8 cellular contexts compared by ENCODE assay signal in genomic region chr4:118664665-118665064, GRCh38. TPM values are rescaled to one million over a fixed set of nuclear protein-coding genes. Genes with fewer than 3 reads are reported as not detected.
DNase-seq lines count a peak whose midpoint lies in the region; ATAC-seq and TF ChIP-seq lines count a peak whose summit lies in the region.
"Not testable (repeated sequence)": the region's sequence is repeated elsewhere in the genome, so short reads cannot be mapped to it uniquely, and the experiment has no call there.

No MANE protein-coding gene starts in this region.

- H3K27me3 Mint-ChIP-seq in activated CD8-positive, alpha-beta T cell treated with anti-CD3 and anti-CD28 coated beads, Interleukin-2, amount 10 ng/mL, durations not matched to agents 7 days and 5 days (ENCODE audit: low read depth); chondrocyte (ENCODE audit: low read depth); neural progenitor cell (ENCODE audit: insufficient read depth, low read depth): not testable (repeated sequence)

- DNase-seq in DMS53 (lab: John Stamatoyannopoulos, UW), result peak; percentile 28
- not testable (repeated sequence) for DNase-seq in RWPE1 (ENCODE audit: low spot score); chondrocyte (ENCODE audit: low spot score)
- DNase-seq in activated CD8-positive, alpha-beta T cell treated with anti-CD3 and anti-CD28 coated beads, Interleukin-2, amount 10 ng/mL, durations not matched to agents 7 days and 5 days, result peak; percentile 52
- peak; percentile 37 to 46 for DNase-seq in cardiac muscle cell (ENCODE audit: low read depth in 1 of 2, low spot score in 1 of 2)
- DNase-seq in neural progenitor cell (ENCODE audit: low spot score), result peak; percentile 32
- peak; percentile 60 for DNase-seq in upper lobe of right lung

- POLR2A ChIA-PET in RWPE1 (lab: Yijun Ruan, JAX; ENCODE audit: low non-redundant PET); activated CD8-positive, alpha-beta T cell treated with anti-CD3 and anti-CD28 coated beads, Interleukin-2, amount 10 ng/mL, durations not matched to agents 7 days and 5 days (lab: Charles Lee): not testable (repeated sequence)

- not testable (repeated sequence) for H3K4me3 Mint-ChIP-seq in activated CD8-positive, alpha-beta T cell treated with anti-CD3 and anti-CD28 coated beads, Interleukin-2, amount 10 ng/mL, durations not matched to agents 7 days and 5 days; chondrocyte (ENCODE audit: unreplicated experiment); neural progenitor cell

- not testable (repeated sequence) for H3K4me1 Mint-ChIP-seq in activated CD8-positive, alpha-beta T cell treated with anti-CD3 and anti-CD28 coated beads, Interleukin-2, amount 10 ng/mL, durations not matched to agents 7 days and 5 days (ENCODE audit: low read depth); chondrocyte (ENCODE audit: low read depth); neural progenitor cell

- peak; percentile 45 for TF ChIP-seq RAD21 in Ishikawa (IDR thresholded peaks at IDR 0.05; ENCODE audit: low read depth)

- H4K20me1 ChIP-seq in neural progenitor cell (ENCODE audit: low read depth), result not testable (repeated sequence)

- H3K4me2 ChIP-seq in neural progenitor cell, result not testable (repeated sequence)

- not testable (repeated sequence) for H3K27me3 ChIP-seq in cardiac muscle cell, neural progenitor cell, upper lobe of right lung

- H3K9ac ChIP-seq in neural progenitor cell, result not testable (repeated sequence)

- TF ChIP-seq CTCF in RWPE1 (conservative IDR thresholded peaks at IDR 0.05; ENCODE audit: low read depth) (peak; percentile 46), chondrocyte (IDR thresholded peaks at IDR 0.05) (peak; percentile 75), cardiac muscle cell (IDR thresholded peaks at IDR 0.05; ENCODE audit: low read depth, low read length) (peak; percentile 40), neural progenitor cell (IDR thresholded peaks at IDR 0.05) (peak; percentile 52), upper lobe of right lung (IDR thresholded peaks at IDR 0.05) (peak; percentile 26)

- not testable (repeated sequence) for H3K9me3 ChIP-seq in cardiac muscle cell (ENCODE audit: low read depth); neural progenitor cell (ENCODE audit: low read depth); upper lobe of right lung

- H3K4me3 ChIP-seq in cardiac muscle cell, neural progenitor cell, upper lobe of right lung: not testable (repeated sequence)

- not testable (repeated sequence) for H3K36me3 ChIP-seq in cardiac muscle cell, neural progenitor cell, upper lobe of right lung

- TF ChIP-seq EP300 in Ishikawa (IDR thresholded peaks at IDR 0.05; ENCODE audit: borderline replicate concordance), result not testable (repeated sequence)

- H3K36me3 Mint-ChIP-seq in activated CD8-positive, alpha-beta T cell treated with anti-CD3 and anti-CD28 coated beads, Interleukin-2, amount 10 ng/mL, durations not matched to agents 7 days and 5 days (ENCODE audit: low read depth); chondrocyte (ENCODE audit: low read depth); neural progenitor cell: not testable (repeated sequence)

- not testable (repeated sequence) for H3K79me2 ChIP-seq in neural progenitor cell (ENCODE audit: low read depth)

- H3K4me1 ChIP-seq in cardiac muscle cell (ENCODE audit: low read depth); neural progenitor cell; upper lobe of right lung: not testable (repeated sequence)

- H3K27ac ChIP-seq in RWPE1, cardiac muscle cell, neural progenitor cell, upper lobe of right lung: not testable (repeated sequence)

- H3F3A ChIP-seq in neural progenitor cell (ENCODE audit: low read depth), result not testable (repeated sequence)

- H3K27ac Mint-ChIP-seq in activated CD8-positive, alpha-beta T cell treated with anti-CD3 and anti-CD28 coated beads, Interleukin-2, amount 10 ng/mL, durations not matched to agents 7 days and 5 days; chondrocyte (ENCODE audit: unreplicated experiment); neural progenitor cell: not testable (repeated sequence)

- H2AFZ ChIP-seq in neural progenitor cell (replicated peaks), result not testable (repeated sequence)

- intact Hi-C loops in upper lobe of right lung (cut with DNase I), result not testable (repeated sequence)

- CTCF ChIA-PET in RWPE1 (lab: Yijun Ruan, JAX); activated CD8-positive, alpha-beta T cell treated with anti-CD3 and anti-CD28 coated beads, Interleukin-2, amount 10 ng/mL, durations not matched to agents 7 days and 5 days (lab: Charles Lee): not testable (repeated sequence)

- not testable (repeated sequence) for ATAC-seq in activated CD8-positive, alpha-beta T cell treated with anti-CD3 and anti-CD28 coated beads, Interleukin-2, amount 10 ng/mL, durations not matched to agents 7 days and 5 days; upper lobe of right lung

- not testable (repeated sequence) for H3K9me3 Mint-ChIP-seq in activated CD8-positive, alpha-beta T cell treated with anti-CD3 and anti-CD28 coated beads, Interleukin-2, amount 10 ng/mL, durations not matched to agents 7 days and 5 days (ENCODE audit: insufficient read depth); chondrocyte (ENCODE audit: low read depth); neural progenitor cell

RNA-seq across cellular contexts. Expression of gene METTL14, which starts 20.5 kb away (rescaled TPM):
- total RNA-seq in activated CD8-positive, alpha-beta T cell treated with anti-CD3 and anti-CD28 coated beads, Interleukin-2, amount 10 ng/mL, durations not matched to agents 7 days and 5 days, result 10 to 100 TPM; 42.8 to 46.2 TPM
- total RNA-seq in chondrocyte (29.3 to 43.5 TPM (median 32.1 TPM) in 3 replicates), cardiac muscle cell (15.3 and 20.8 TPM in 2 replicates), neural progenitor cell (ENCODE audit: low replicate concordance) (43.2 and 52.4 TPM in 2 replicates), upper lobe of right lung (47.0 TPM)
- 31.9 and 37.1 TPM in 2 replicates for polyA plus RNA-seq in cardiac muscle cell
